8 cellular contexts compared by ENCODE assay signal in genomic region chr16:27401768-27402568, GRCh38. TPM values are rescaled to one million over a fixed set of nuclear protein-coding genes. Genes with fewer than 3 reads are reported as not detected.
DNase-seq lines count a peak whose midpoint lies in the region; ATAC-seq, FAIRE-seq and TF ChIP-seq lines count a peak whose summit lies in the region.

IL21R (plus strand) TSS chr16:27402174; CDS start chr16:27430072, 27,898 bp downstream.

- CTCF ChIA-PET in HEK293 (lab: Yijun Ruan, JAX), result interaction anchor here (1.2 to 1.7 kb wide), 3 partner anchors 15 to 222 kb away, joined by 3 to 4 read pairs (median 4); no protein-coding TSS in a partner anchor

- H3K4me1 Mint-ChIP-seq in activated CD4-positive, alpha-beta T cell treated with anti-CD3 and anti-CD28 coated beads, Interleukin-2, amount 10 ng/mL, durations not matched to agents 24 days and 14 days, result peaks cover 47% of the 10 kb centered on the region

- H3K4me1 ChIP-seq in HEK293 (ENCODE audit: control insufficient read depth, insufficient read depth, low read length), result no peaks in the 10 kb centered on the region
- peaks cover 16 to 27% of the 10 kb centered on the region in 2 donors for H3K4me1 ChIP-seq in duodenal mucosa (ENCODE audit: control insufficient read depth in 1 of 2, insufficient read depth in 2 of 2, low read length in 2 of 2)
- H3K4me1 ChIP-seq in pancreas, result no peaks in the 10 kb centered on the region
- no peaks in the 10 kb centered on the region for H3K4me1 ChIP-seq in aorta (ENCODE audit: control insufficient read depth in 1 of 2, insufficient read depth in 2 of 2, low read length in 2 of 2)

- intact Hi-C loops in activated CD4-positive, alpha-beta T cell treated with anti-CD3 and anti-CD28 coated beads, Interleukin-2, amount 10 ng/mL, durations not matched to agents 24 days and 14 days (cut with micrococcal nuclease), result loop anchor here (1.0 to 2.0 kb wide), 4 partner anchors 28 to 804 kb away; no protein-coding TSS in a partner anchor
- intact Hi-C loops in pancreas (cut with DNase I) (no loop called here), aorta (cut with DNase I) (no loop called here)

- TF ChIP-seq CTCF in HEK293 (tag by site-specific recombination; IDR thresholded peaks at IDR 0.05), result no peak
- TF ChIP-seq CTCF in pancreas (IDR thresholded peaks at IDR 0.05), result no peak

- DNase-seq in GM12892 (ENCODE audit: insufficient read length), result peak; percentile 60
- peak; percentile 39 for DNase-seq in NCI-H1105 (lab: John Stamatoyannopoulos, UW)
- DNase-seq in activated CD4-positive, alpha-beta T cell treated with anti-CD3 and anti-CD28 coated beads, Interleukin-2, amount 10 ng/mL, durations not matched to agents 24 days and 14 days, result peak; percentile 94
- peak in 3 of 6 donors; percentile 18 to 61 (median 60) for DNase-seq in pancreas
- DNase-seq in aorta, result peak; percentile 85 to 89
- DNase-seq in midbrain (lab: John Stamatoyannopoulos, UW), result no peak

- H3K36me3 ChIP-seq in HEK293 (ENCODE audit: control insufficient read depth in 2 of 2, insufficient read depth in 1 of 2, low read length in 2 of 2) (no peaks in the 10 kb centered on the region), duodenal mucosa (ENCODE audit: control insufficient read depth in 1 of 2, insufficient read depth in 2 of 2, low read length in 2 of 2) (no peaks in the 10 kb centered on the region), pancreas (no peaks in the 10 kb centered on the region), aorta (ENCODE audit: control insufficient read depth in 1 of 2, insufficient read depth in 2 of 2, low read length in 1 of 2) (no peaks in the 10 kb centered on the region)

- H3K9ac ChIP-seq in duodenal mucosa (ENCODE audit: low read depth in 1 of 2, low read length in 2 of 2), result peak within 1 kb of the TSS; percentile 33 to 39

- no peaks in the 10 kb centered on the region for H3K9me3 Mint-ChIP-seq in activated CD4-positive, alpha-beta T cell treated with anti-CD3 and anti-CD28 coated beads, Interleukin-2, amount 10 ng/mL, durations not matched to agents 24 days and 14 days

- peaks cover 46% of the 10 kb centered on the region for H3K36me3 Mint-ChIP-seq in activated CD4-positive, alpha-beta T cell treated with anti-CD3 and anti-CD28 coated beads, Interleukin-2, amount 10 ng/mL, durations not matched to agents 24 days and 14 days (ENCODE audit: low read depth)

- POLR2A ChIA-PET in HEK293 (lab: Yijun Ruan, JAX), result no interaction called here

- peak within 1 kb of the TSS; percentile 97 for H3K27ac Mint-ChIP-seq in activated CD4-positive, alpha-beta T cell treated with anti-CD3 and anti-CD28 coated beads, Interleukin-2, amount 10 ng/mL, durations not matched to agents 24 days and 14 days

- H3K27ac ChIP-seq in HEK293 (ENCODE audit: extremely low read depth, low read depth, low read length), result no peak within 1 kb of the TSS
- H3K27ac ChIP-seq in duodenal mucosa (ENCODE audit: low read depth, low read length), result no peak within 1 kb of the TSS
- no peak within 1 kb of the TSS for H3K27ac ChIP-seq in pancreas
- H3K27ac ChIP-seq in aorta (ENCODE audit: low read depth in 1 of 2, low read length in 2 of 2), result no peak within 1 kb of the TSS

- H3K9me3 ChIP-seq in HEK293 (ENCODE audit: control insufficient read depth, insufficient read depth, low read depth, low read length) (no peaks in the 10 kb centered on the region), duodenal mucosa (ENCODE audit: control insufficient read depth in 1 of 2, low read length in 2 of 2) (no peaks in the 10 kb centered on the region), pancreas (no peaks in the 10 kb centered on the region), aorta (ENCODE audit: control insufficient read depth, low read length) (no peaks in the 10 kb centered on the region)

- H3K4me3 ChIP-seq in HEK293 (ENCODE audit: low read depth, low read length) (no peak within 1 kb of the TSS), duodenal mucosa (ENCODE audit: low read depth in 1 of 2, low read length in 2 of 2) (peak within 1 kb of the TSS; percentile 41 to 57), pancreas (peak within 1 kb of the TSS in 1 of 4 donors; percentile 17), aorta (ENCODE audit: low read length in 2 of 2) (no peak within 1 kb of the TSS)

- WGBS in pancreas, 2 donors, result 10 to 16% methylated on average over 23 of the region's 23 CpGs
- 14 to 15% methylated on average over 22 to 23 of the region's 23 CpGs for WGBS in aorta, 2 donors

- H3K4me3 Mint-ChIP-seq in activated CD4-positive, alpha-beta T cell treated with anti-CD3 and anti-CD28 coated beads, Interleukin-2, amount 10 ng/mL, durations not matched to agents 24 days and 14 days, result peak within 1 kb of the TSS; percentile 100

- peak; percentile 96 for TF ChIP-seq POLR2A in GM12892 (IDR thresholded peaks at IDR 0.05; ENCODE audit: low read depth, low read length)

- FAIRE-seq in GM12892 (lab: Jason Lieb, UNC) (peak; percentile 98), pancreas (lab: Jason Lieb, UNC) (no peak)

- H3K27me3 Mint-ChIP-seq in activated CD4-positive, alpha-beta T cell treated with anti-CD3 and anti-CD28 coated beads, Interleukin-2, amount 10 ng/mL, durations not matched to agents 24 days and 14 days, result no peaks in the 10 kb centered on the region

- ATAC-seq in pancreas, result peak in 3 of 4 donors; percentile 36 to 74 (median 73)
- ATAC-seq in aorta (ENCODE audit: low FRiP score), result peak; percentile 55

- H3K27me3 ChIP-seq in duodenal mucosa (ENCODE audit: control insufficient read depth in 1 of 2, insufficient read depth in 2 of 2, low read length in 2 of 2), result no peaks in the 10 kb centered on the region
- no peaks in the 10 kb centered on the region for H3K27me3 ChIP-seq in pancreas
- H3K27me3 ChIP-seq in aorta (ENCODE audit: control insufficient read depth in 1 of 2, insufficient read depth in 2 of 2, low read length in 1 of 2), result no peaks in the 10 kb centered on the region

TF ChIP-seq in HEK293, 187 proteins besides CTCF, POLR2A, EP300 and RAD21:
- TF ChIP-seq EGR2 (tag by site-specific recombination; IDR thresholded peaks at IDR 0.05; ENCODE audit: low read depth), result peak; percentile 21; the same call in 1 of the 2 replicates
- no peak for TF ChIP-seq ZBTB26 (tag by site-specific recombination; optimal IDR thresholded peaks at IDR 0.05)
- no peak for TF ChIP-seq ZNF558 (tag by site-specific recombination; IDR thresholded peaks at IDR 0.05)
- TF ChIP-seq SP2 (tag by site-specific recombination; IDR thresholded peaks at IDR 0.05), result 0 out of 2 replicates have a peak, but pooled peaks have one; percentile 10
- 0 out of 2 replicates have a peak, but pooled peaks have one; percentile 40 for TF ChIP-seq ZNF513 (tag by site-specific recombination; IDR thresholded peaks at IDR 0.05)
- TF ChIP-seq ZEB2 (tag by site-specific recombination; IDR thresholded peaks at IDR 0.05), result no peak
- peak; percentile 42 for TF ChIP-seq ZIC2 (tag by site-specific recombination; IDR thresholded peaks at IDR 0.05)

RNA-seq across cellular contexts. Expression of gene IL21R, which starts in this region (rescaled TPM):
- polyA plus RNA-seq in GM12892 (2012; ENCODE audit: missing spikeins), result 31.5 TPM
- 94.9 and 100 TPM in 2 replicates for total RNA-seq in activated CD4-positive, alpha-beta T cell treated with anti-CD3 and anti-CD28 coated beads, Interleukin-2, amount 10 ng/mL, durations not matched to agents 24 days and 14 days
- total RNA-seq in pancreas, result under 1 TPM in 4 of 6 donors, not detected in 2; 0.17 to 0.79 (median 0.53) TPM
- under 1 TPM; 0.08 to 0.09 TPM for polyA plus RNA-seq in pancreas
- total RNA-seq in aorta, result 1 to 10 TPM in 1 of 2 donors, under 1 TPM in 1; 0.65 to 3.8 TPM
- polyA plus RNA-seq in aorta, result under 1 TPM in 1 of 2 donors, not detected in 1; 0.08 TPM

Comparison
In these comparisons a context has a peak if more than half of its experiments do, and no peak if none do; other contexts are left out.
1. RNA of gene IL21R (total RNA-seq): 94.9 to 100 TPM in activated CD4-positive, alpha-beta T cell treated with anti-CD3 and anti-CD28 coated beads, Interleukin-2, amount 10 ng/mL, durations not matched to agents 24 days and 14 days; 0.65 to 3.8 TPM in aorta and 0.17 to 0.79 TPM in pancreas; every median in the first group is over 10 times any median in the second.
2. Peak in ATAC-seq in pancreas; RNA of the gene not detected or under 1 TPM.
3. H3K4me3 ChIP-seq: peak in duodenal mucosa (2 of 2); none in HEK293 (single experiment) and aorta (0 of 2).